ENCODE assay signal across 12 cellular contexts in the genomic region with DNA sequence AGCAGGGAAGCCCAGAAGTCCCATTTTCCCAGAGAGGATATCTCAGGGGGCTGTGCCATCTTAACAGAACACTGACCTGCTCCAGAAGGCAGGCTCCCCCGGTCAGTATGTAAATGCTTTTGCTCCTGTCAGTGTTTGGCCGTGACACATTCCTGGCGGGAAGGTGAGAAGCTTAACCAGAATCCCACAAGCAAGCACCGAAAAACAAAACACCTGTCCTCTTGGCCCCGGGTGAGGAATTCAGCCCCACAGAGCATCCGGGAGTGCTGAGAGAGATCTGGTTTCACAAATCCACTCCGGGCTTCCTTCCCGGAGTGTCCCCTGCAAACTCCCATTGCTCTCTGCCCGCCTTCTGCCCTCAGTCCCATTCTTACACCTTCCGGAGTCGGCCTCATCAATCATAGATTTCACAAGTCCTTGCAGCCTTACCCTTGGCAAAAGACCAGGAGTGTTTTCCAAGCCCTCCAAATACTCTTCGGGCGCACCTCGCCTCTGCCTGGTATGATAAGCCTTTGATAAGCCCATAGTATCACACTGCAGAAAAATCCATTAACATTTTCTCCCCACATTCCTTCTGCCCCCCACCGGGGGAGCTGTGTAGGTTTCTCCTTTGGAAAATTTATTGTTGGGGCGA. TPM values are rescaled to one million over a fixed set of nuclear protein-coding genes. Genes with fewer than 3 reads are reported as not detected.
DNase-seq lines count a peak whose midpoint lies in the region; ATAC-seq and TF ChIP-seq lines count a peak whose summit lies in the region.
"Had no signal": no experiment of that assay in that cellular context is flagged by ENCODE, and none has a peak within 500 bp of the region (broad histone marks: within the 10 kb centered on the region; RNA-seq: fewer than 3 reads in every experiment).

No MANE protein-coding gene starts in this region.

- TF ChIP-seq CTCF in brain microvascular endothelial cell (IDR thresholded peaks at IDR 0.05; ENCODE audit: low read depth, low read length, missing control alignments) (peak; percentile 54), mesothelial cell of epicardium (IDR thresholded peaks at IDR 0.05; ENCODE audit: unreplicated experiment) (no peak), upper lobe of right lung (IDR thresholded peaks at IDR 0.05) (no peak)

- H3K9me3 ChIP-seq in upper lobe of right lung = no peaks in the 10 kb centered on the region

- H3K27ac ChIP-seq in brain microvascular endothelial cell (peak overlapping the region; percentile 14), upper lobe of right lung (peak overlapping the region; percentile 76)
- H3K27ac ChIP-seq: C4-2B, parathyroid adenoma had no signal

- no peaks in the 10 kb centered on the region for H3K27me3 Mint-ChIP-seq in activated naive CD8-positive, alpha-beta T cell
- no peaks in the 10 kb centered on the region for H3K27me3 Mint-ChIP-seq in activated naive CD8-positive, alpha-beta T cell treated with anti-CD3 and anti-CD28 coated beads for 36 hours
- H3K27me3 Mint-ChIP-seq in mesothelial cell of epicardium (ENCODE audit: low read depth) = no peaks in the 10 kb centered on the region

- peak overlapping the region; percentile 73 for H3K27ac Mint-ChIP-seq in activated naive CD8-positive, alpha-beta T cell
- no peak overlapping the region for H3K27ac Mint-ChIP-seq in activated naive CD8-positive, alpha-beta T cell treated with anti-CD3 and anti-CD28 coated beads for 36 hours
- peak overlapping the region; percentile 96 for H3K27ac Mint-ChIP-seq in mesothelial cell of epicardium

- H3K4me3 Mint-ChIP-seq in activated naive CD8-positive, alpha-beta T cell = no peak overlapping the region
- no peak overlapping the region for H3K4me3 Mint-ChIP-seq in activated naive CD8-positive, alpha-beta T cell treated with anti-CD3 and anti-CD28 coated beads for 36 hours
- peak overlapping the region; percentile 0 for H3K4me3 Mint-ChIP-seq in mesothelial cell of epicardium

- intact Hi-C loops in upper lobe of right lung (cut with DNase I) = no loop called here

- H3K27me3 ChIP-seq in brain microvascular endothelial cell (replicated peaks) (no peaks in the 10 kb centered on the region), upper lobe of right lung (no peaks in the 10 kb centered on the region)

- H3K36me3 ChIP-seq in brain microvascular endothelial cell (replicated peaks) (peaks cover 100% of the 10 kb centered on the region), upper lobe of right lung (peaks cover 99% of the 10 kb centered on the region)

- ATAC-seq in upper lobe of right lung = peak; percentile 77
- ATAC-seq in GM21390 (IDR thresholded peaks at IDR 0.05; ENCODE audit: unreplicated experiment) = no peak

- H3K9me3 Mint-ChIP-seq in activated naive CD8-positive, alpha-beta T cell (ENCODE audit: low read depth) = no peaks in the 10 kb centered on the region
- H3K9me3 Mint-ChIP-seq in activated naive CD8-positive, alpha-beta T cell treated with anti-CD3 and anti-CD28 coated beads for 36 hours = no peaks in the 10 kb centered on the region
- no peaks in the 10 kb centered on the region for H3K9me3 Mint-ChIP-seq in mesothelial cell of epicardium

- H3K4me1 ChIP-seq in upper lobe of right lung = peaks cover 50% of the 10 kb centered on the region
- H3K4me1 ChIP-seq: parathyroid adenoma had no signal

- peaks cover 28% of the 10 kb centered on the region for H3K4me1 Mint-ChIP-seq in activated naive CD8-positive, alpha-beta T cell (ENCODE audit: low read depth)
- H3K4me1 Mint-ChIP-seq in activated naive CD8-positive, alpha-beta T cell treated with anti-CD3 and anti-CD28 coated beads for 36 hours = peaks cover 23% of the 10 kb centered on the region
- H3K4me1 Mint-ChIP-seq in mesothelial cell of epicardium = peaks cover 32% of the 10 kb centered on the region

- in situ Hi-C loops in brain microvascular endothelial cell (cut with HindIII; ENCODE audit: low pct_ligation_motif_present, low sequenced_read_pairs) = no loop called here

- H3K36me3 Mint-ChIP-seq in activated naive CD8-positive, alpha-beta T cell = peaks cover 14% of the 10 kb centered on the region
- H3K36me3 Mint-ChIP-seq in activated naive CD8-positive, alpha-beta T cell treated with anti-CD3 and anti-CD28 coated beads for 36 hours = peaks cover 63% of the 10 kb centered on the region
- peaks cover 54% of the 10 kb centered on the region for H3K36me3 Mint-ChIP-seq in mesothelial cell of epicardium

- no peak for DNase-seq in activated naive CD8-positive, alpha-beta T cell treated with anti-CD3 and anti-CD28 coated beads for 36 hours
- DNase-seq in brain microvascular endothelial cell (no peak), mesothelial cell of epicardium (ENCODE audit: low spot score in 2 of 2, unreplicated experiment in 2 of 2) (no peak), upper lobe of right lung (peak; percentile 78), NCI-H510A treated with DMSO at 0.1 percent for 48 hours (lab: John Stamatoyannopoulos, UW) (no peak)
- no peak for DNase-seq in activated CD4-positive, alpha-beta T cell treated with anti-CD3 and anti-CD28 coated beads, Interleukin-2, amount 50 U/mL, for 1 hour
- DNase-seq: activated CD4-positive, CD25-positive, alpha-beta regulatory T cell treated with anti-CD3 and anti-CD28 coated beads, Interleukin-2, amount 50 U/mL, for 72 hours; NCI-H526 treated with DMSO at 0.1 percent for 48 hours had no signal

- H3K4me3 ChIP-seq in brain microvascular endothelial cell (ENCODE audit: low read depth, low read length) = no peak overlapping the region
- H3K4me3 ChIP-seq in upper lobe of right lung = no peak overlapping the region

RNA-seq across cellular contexts. Expression of a gene that starts 12.2 kb away (rescaled TPM):
- total RNA-seq in activated naive CD8-positive, alpha-beta T cell treated with anti-CD3 and anti-CD28 coated beads for 36 hours = 100 to 1,000 TPM; 203 to 204 TPM
- total RNA-seq in mesothelial cell of epicardium (561 to 582 TPM (median 564 TPM) in 3 replicates), upper lobe of right lung (386 TPM)

RNA-seq across cellular contexts. Expression of a gene that starts 23.2 kb away (rescaled TPM):
- 100 to 1,000 TPM; 168 to 169 TPM for total RNA-seq in activated naive CD8-positive, alpha-beta T cell treated with anti-CD3 and anti-CD28 coated beads for 36 hours
- total RNA-seq in mesothelial cell of epicardium (65.6 to 70.3 TPM (median 69.4 TPM) in 3 replicates), upper lobe of right lung (101 TPM)

RNA-seq across cellular contexts. Expression of a gene that starts 55.0 kb away (rescaled TPM):
- 10 to 100 TPM; 29.6 to 29.8 TPM for total RNA-seq in activated naive CD8-positive, alpha-beta T cell treated with anti-CD3 and anti-CD28 coated beads for 36 hours
- total RNA-seq in mesothelial cell of epicardium = 0.27 to 0.38 TPM (median 0.32 TPM) in 3 replicates
- total RNA-seq in upper lobe of right lung = 6.0 TPM
